ENCODE assay signal across 16 cellular contexts in genomic region chr11:69241844-69242582, GRCh38. TPM values are rescaled to one million over a fixed set of nuclear protein-coding genes. Genes with fewer than 3 reads are reported as not detected.
A peak's percentile ranks its signal among the peaks of the same experiment; 100 is the strongest.
DNase-seq lines count a peak whose midpoint lies in the region; ATAC-seq and TF ChIP-seq lines count a peak whose summit lies in the region.
"Had no signal": no experiment of that assay in that cellular context is flagged by ENCODE, and none has a peak within 500 bp of the region (broad histone marks: within the 10 kb centered on the region; RNA-seq: fewer than 3 reads in every experiment).

No MANE protein-coding gene starts in this region.

- H3K4me2 ChIP-seq in IMR-90 (ENCODE audit: low read depth, low read length) (no peak overlapping the region), osteoblast (ENCODE audit: insufficient read depth, low read length) (no peak overlapping the region)

- H3K18ac ChIP-seq in IMR-90 (ENCODE audit: low read depth, low read length), result no peak overlapping the region

- H3K27ac Mint-ChIP-seq in activated CD4-positive, alpha-beta T cell treated with anti-CD3 and anti-CD28 coated beads, Interleukin-2, amount 10 ng/mL, durations not matched to agents 24 days and 14 days, result peak overlapping the region; percentile 65
- H3K27ac Mint-ChIP-seq in activated T-helper 1 cell treated with anti-CD3 and anti-CD28 coated beads, Interleukin-12 subunit alpha, Interleukin-12 subunit beta, Interleukin-2, Interleukin-4 antibody, amounts not matched to agents 30 ng/mL and 10 ng/mL and 1 ng/mL, durations not matched to agents 14 hours and 24 hours and 36 hours, result peak overlapping the region; percentile 21
- peak overlapping the region in 2 of 3 experiments; percentile 35 to 49 for H3K27ac Mint-ChIP-seq in nephron
- H3K27ac Mint-ChIP-seq: activated CD8-positive, alpha-beta memory T cell treated with anti-CD3 and anti-CD28 coated beads, Interleukin-2, amount 10 ng/mL, durations not matched to agents 7 days and 5 days had no signal

- TF ChIP-seq CTCF in IMR-90 (conservative IDR thresholded peaks at IDR 0.05; ENCODE audit: low read depth, low read length) (no peak), nephron (IDR thresholded peaks at IDR 0.05; ENCODE audit: unreplicated experiment in 3 of 3) (no peak), osteoblast (IDR thresholded peaks at IDR 0.05; ENCODE audit: extremely low read depth, low read depth, low read length) (no peak), upper lobe of left lung (IDR thresholded peaks at IDR 0.05) (no peak)

- in situ Hi-C loops in IMR-90 (cut with MboI; ENCODE audit: low sequenced_read_pairs), result no loop called here

- no peaks in the 10 kb centered on the region for H3K4me1 ChIP-seq in IMR-90 (ENCODE audit: control insufficient read depth, insufficient read depth, low read length)
- H3K4me1 ChIP-seq in osteoblast (ENCODE audit: insufficient read depth, low read length), result no peaks in the 10 kb centered on the region
- H3K4me1 ChIP-seq in upper lobe of left lung, result peaks cover 0 to 6% (median 2%) of the 10 kb centered on the region in 4 donors
- H3K4me1 ChIP-seq: psoas muscle had no signal

- no peak overlapping the region for H3K4ac ChIP-seq in IMR-90 (ENCODE audit: low read depth, low read length)

- H3K36me3 ChIP-seq in IMR-90 (ENCODE audit: control insufficient read depth, insufficient read depth, low read length) (no peaks in the 10 kb centered on the region), osteoblast (ENCODE audit: insufficient read depth, low read length) (no peaks in the 10 kb centered on the region), upper lobe of left lung (no peaks in the 10 kb centered on the region)
- H3K36me3 ChIP-seq: esophagus squamous epithelium had no signal

- no peak overlapping the region for H4K5ac ChIP-seq in IMR-90 (ENCODE audit: low read depth, low read length)

- H2AFZ ChIP-seq in IMR-90 (replicated peaks; ENCODE audit: low read length, poor library complexity), result peak overlapping the region; percentile 63
- H2AFZ ChIP-seq in osteoblast (ENCODE audit: low read length), result no peak overlapping the region

- BruUV-seq in IMR-90 (replicated peaks; lab: Mats Ljungman, UMichigan), result no TSS peak

- no peak overlapping the region for H3K9ac ChIP-seq in IMR-90 (ENCODE audit: low read depth, low read length)

- no peak overlapping the region for H2BK20ac ChIP-seq in IMR-90 (ENCODE audit: low read depth, low read length)

- H3K27me3 ChIP-seq in IMR-90 (ENCODE audit: control insufficient read depth, insufficient read depth, low read length) (peaks cover 11% of the 10 kb centered on the region), osteoblast (ENCODE audit: insufficient read depth, low read length) (peaks cover 25% of the 10 kb centered on the region), upper lobe of left lung (no peaks in the 10 kb centered on the region)
- H3K27me3 ChIP-seq: esophagus squamous epithelium had no signal

- H2BK120ac ChIP-seq in IMR-90 (ENCODE audit: low read depth, low read length), result no peak overlapping the region

- POLR2A ChIA-PET in IMR-90 (lab: Charles Lee; ENCODE audit: unreplicated experiment), result no interaction called here

- H3K27me3 Mint-ChIP-seq in activated CD4-positive, alpha-beta T cell treated with anti-CD3 and anti-CD28 coated beads, Interleukin-2, amount 10 ng/mL, durations not matched to agents 24 days and 14 days, result peaks cover 14% of the 10 kb centered on the region
- H3K27me3 Mint-ChIP-seq in activated T-helper 1 cell treated with anti-CD3 and anti-CD28 coated beads, Interleukin-12 subunit alpha, Interleukin-12 subunit beta, Interleukin-2, Interleukin-4 antibody, amounts not matched to agents 30 ng/mL and 10 ng/mL and 1 ng/mL, durations not matched to agents 14 hours and 24 hours and 36 hours (ENCODE audit: insufficient read depth), result peaks cover 5% of the 10 kb centered on the region
- H3K27me3 Mint-ChIP-seq in nephron (ENCODE audit: low read depth), result peaks cover 9% of the 10 kb centered on the region

- no peaks in the 10 kb centered on the region for H3K36me3 Mint-ChIP-seq in activated CD4-positive, alpha-beta T cell treated with anti-CD3 and anti-CD28 coated beads, Interleukin-2, amount 10 ng/mL, durations not matched to agents 24 days and 14 days (ENCODE audit: low read depth)
- no peaks in the 10 kb centered on the region for H3K36me3 Mint-ChIP-seq in activated T-helper 1 cell treated with anti-CD3 and anti-CD28 coated beads, Interleukin-12 subunit alpha, Interleukin-12 subunit beta, Interleukin-2, Interleukin-4 antibody, amounts not matched to agents 30 ng/mL and 10 ng/mL and 1 ng/mL, durations not matched to agents 14 hours and 24 hours and 36 hours (ENCODE audit: low read depth)
- H3K36me3 Mint-ChIP-seq in nephron (ENCODE audit: low read depth), result no peaks in the 10 kb centered on the region
- H3K36me3 Mint-ChIP-seq: activated CD8-positive, alpha-beta memory T cell treated with anti-CD3 and anti-CD28 coated beads, Interleukin-2, amount 10 ng/mL, durations not matched to agents 7 days and 5 days had no signal

- no peak overlapping the region for H4K91ac ChIP-seq in IMR-90 (ENCODE audit: insufficient read depth, low read depth, low read length)

- WGBS in IMR-90 (ENCODE audit: extremely low coverage in 2 of 2, insufficient read length in 1 of 2), 2 experiments, result no CpG with 5 or more reads among the region's 7 CpGs
- WGBS in upper lobe of left lung, 2 donors, result 55% methylated on average over 7 of the region's 7 CpGs

- no peak for ATAC-seq in IMR-90 (ENCODE audit: low read depth)
- no peak for ATAC-seq in upper lobe of left lung (ENCODE audit: low FRiP score in 2 of 2)
- no peak for ATAC-seq in Right ventricle myocardium superior (ENCODE audit: poor library complexity)
- ATAC-seq: activated CD8-positive, alpha-beta memory T cell treated with anti-CD3 and anti-CD28 coated beads, Interleukin-2, amount 10 ng/mL, durations not matched to agents 7 days and 5 days; psoas muscle had no signal

- intact Hi-C loops in activated CD4-positive, alpha-beta T cell treated with anti-CD3 and anti-CD28 coated beads, Interleukin-2, amount 10 ng/mL, durations not matched to agents 24 days and 14 days (cut with micrococcal nuclease), result no loop called here
- intact Hi-C loops in IMR-90 (cut with micrococcal nuclease), result no loop called here
- intact Hi-C loops in activated T-helper 1 cell treated with anti-CD3 and anti-CD28 coated beads, Interleukin-12 subunit alpha, Interleukin-12 subunit beta, Interleukin-2, Interleukin-4 antibody, amounts not matched to agents 30 ng/mL and 10 ng/mL and 1 ng/mL, durations not matched to agents 14 hours and 24 hours and 36 hours (cut with micrococcal nuclease), result no loop called here
- intact Hi-C loops in Right ventricle myocardium superior (cut with DNase I), result no loop called here

- TF ChIP-seq POLR2A in IMR-90 (IDR thresholded peaks at IDR 0.05; ENCODE audit: low read depth, low read length), result no peak
- no peak for TF ChIP-seq POLR2A in upper lobe of left lung (IDR thresholded peaks at IDR 0.05)

- no peak overlapping the region for H2AK9ac ChIP-seq in IMR-90 (replicated peaks; ENCODE audit: low read depth, low read length, poor library complexity)

- H2AK5ac ChIP-seq in IMR-90 (ENCODE audit: low read depth, low read length), result peak overlapping the region; percentile 54; the same call in 1 of the 2 replicates

- no peaks in the 10 kb centered on the region for H3K79me2 ChIP-seq in osteoblast (ENCODE audit: insufficient read depth, low read length)

- dilution Hi-C loops in IMR-90 (cut with HindIII; ENCODE audit: low sequenced_read_pairs, unreplicated experiment), result no loop called here

- peaks cover 28% of the 10 kb centered on the region for H3K4me1 Mint-ChIP-seq in activated CD4-positive, alpha-beta T cell treated with anti-CD3 and anti-CD28 coated beads, Interleukin-2, amount 10 ng/mL, durations not matched to agents 24 days and 14 days
- H3K4me1 Mint-ChIP-seq in activated T-helper 1 cell treated with anti-CD3 and anti-CD28 coated beads, Interleukin-12 subunit alpha, Interleukin-12 subunit beta, Interleukin-2, Interleukin-4 antibody, amounts not matched to agents 30 ng/mL and 10 ng/mL and 1 ng/mL, durations not matched to agents 14 hours and 24 hours and 36 hours (ENCODE audit: low read depth), result peaks cover 34% of the 10 kb centered on the region
- peaks cover 17% of the 10 kb centered on the region for H3K4me1 Mint-ChIP-seq in nephron

- peaks cover 11% of the 10 kb centered on the region for H3K9me3 Mint-ChIP-seq in activated CD4-positive, alpha-beta T cell treated with anti-CD3 and anti-CD28 coated beads, Interleukin-2, amount 10 ng/mL, durations not matched to agents 24 days and 14 days
- peaks cover 9% of the 10 kb centered on the region for H3K9me3 Mint-ChIP-seq in activated T-helper 1 cell treated with anti-CD3 and anti-CD28 coated beads, Interleukin-12 subunit alpha, Interleukin-12 subunit beta, Interleukin-2, Interleukin-4 antibody, amounts not matched to agents 30 ng/mL and 10 ng/mL and 1 ng/mL, durations not matched to agents 14 hours and 24 hours and 36 hours
- peaks cover 6% of the 10 kb centered on the region for H3K9me3 Mint-ChIP-seq in nephron

- CTCF ChIA-PET in IMR-90 (lab: Yijun Ruan, JAX), result no interaction called here

- H3K4me3 ChIP-seq in IMR-90 (ENCODE audit: insufficient read depth, low read depth, low read length) (no peak overlapping the region), osteoblast (ENCODE audit: insufficient read depth, low read length) (no peak overlapping the region), upper lobe of left lung (no peak overlapping the region)
- H3K4me3 ChIP-seq: esophagus squamous epithelium, psoas muscle had no signal

- no peaks in the 10 kb centered on the region; the same call in 1 of the 2 replicates for H3K9me1 ChIP-seq in IMR-90 (ENCODE audit: insufficient read depth, low read length)

- no peak for TF ChIP-seq RAD21 in IMR-90 (IDR thresholded peaks at IDR 0.05; ENCODE audit: low read length)

- H2BK5ac ChIP-seq in IMR-90 (ENCODE audit: low read depth, low read length, poor library complexity, severe bottlenecking), result no peak overlapping the region

- H4K8ac ChIP-seq in IMR-90 (ENCODE audit: low read depth in 2 of 2, low read length in 2 of 2), result no peak overlapping the region

- H3K79me1 ChIP-seq in IMR-90 (ENCODE audit: low read depth in 1 of 2, low read length in 2 of 2), result no peaks in the 10 kb centered on the region

- no peaks in the 10 kb centered on the region; the same call in 1 of the 2 replicates for H3K9me3 ChIP-seq in IMR-90 (ENCODE audit: control insufficient read depth, insufficient read depth, low read length)
- no peaks in the 10 kb centered on the region for H3K9me3 ChIP-seq in osteoblast (ENCODE audit: low read depth, low read length)
- H3K9me3 ChIP-seq in upper lobe of left lung, result no peaks in the 10 kb centered on the region
- H3K9me3 ChIP-seq: esophagus squamous epithelium, psoas muscle had no signal

- no peaks in the 10 kb centered on the region for H4K20me1 ChIP-seq in IMR-90 (ENCODE audit: insufficient read depth, low read length)
- H4K20me1 ChIP-seq in osteoblast (ENCODE audit: insufficient read depth, low read length), result no peaks in the 10 kb centered on the region

- no peak overlapping the region for H3K56ac ChIP-seq in IMR-90 (ENCODE audit: extremely low read depth, insufficient read depth, low read length)

- H3K27ac ChIP-seq in IMR-90 (ENCODE audit: insufficient read depth, low read length) (no peak overlapping the region), osteoblast (ENCODE audit: low read depth, low read length) (no peak overlapping the region), upper lobe of left lung (no peak overlapping the region)
- H3K27ac ChIP-seq: esophagus squamous epithelium, psoas muscle had no signal

- H2BK15ac ChIP-seq in IMR-90 (ENCODE audit: low read depth, low read length), result no peak overlapping the region

- no peak for TF ChIP-seq EP300 in upper lobe of left lung (IDR thresholded peaks at IDR 0.05)

- no peak overlapping the region for H3K23ac ChIP-seq in IMR-90 (ENCODE audit: low read depth, low read length)

- H3K4me3 Mint-ChIP-seq in activated CD4-positive, alpha-beta T cell treated with anti-CD3 and anti-CD28 coated beads, Interleukin-2, amount 10 ng/mL, durations not matched to agents 24 days and 14 days, result no peak overlapping the region
- no peak overlapping the region for H3K4me3 Mint-ChIP-seq in activated T-helper 1 cell treated with anti-CD3 and anti-CD28 coated beads, Interleukin-12 subunit alpha, Interleukin-12 subunit beta, Interleukin-2, Interleukin-4 antibody, amounts not matched to agents 30 ng/mL and 10 ng/mL and 1 ng/mL, durations not matched to agents 14 hours and 24 hours and 36 hours
- H3K4me3 Mint-ChIP-seq in nephron, result no peak overlapping the region
- H3K4me3 Mint-ChIP-seq: activated CD8-positive, alpha-beta memory T cell treated with anti-CD3 and anti-CD28 coated beads, Interleukin-2, amount 10 ng/mL, durations not matched to agents 7 days and 5 days had no signal

- no peak for DNase-seq in activated CD4-positive, alpha-beta T cell treated with anti-CD3 and anti-CD28 coated beads, Interleukin-2, amount 10 ng/mL, durations not matched to agents 24 days and 14 days
- no peak for DNase-seq in activated CD4-positive, alpha-beta T cell treated with anti-CD3 and anti-CD28 coated beads, Interleukin-2, amount 50 U/mL, for 48 hours
- no peak for DNase-seq in IMR-90
- no peak for DNase-seq in activated T-helper 1 cell treated with anti-CD3 and anti-CD28 coated beads, Interleukin-12 subunit alpha, Interleukin-12 subunit beta, Interleukin-2, Interleukin-4 antibody, amounts not matched to agents 30 ng/mL and 10 ng/mL and 1 ng/mL, durations not matched to agents 14 hours and 24 hours and 36 hours (ENCODE audit: low spot score)
- DNase-seq in osteoblast (ENCODE audit: insufficient read length, low spot score, missing footprints), result no peak
- DNase-seq in upper lobe of left lung, result no peak
- DNase-seq in Right ventricle myocardium superior, result no peak
- DNase-seq: ACHN; activated CD8-positive, alpha-beta memory T cell treated with anti-CD3 and anti-CD28 coated beads, Interleukin-2, amount 10 ng/mL, durations not matched to agents 7 days and 5 days; esophagus squamous epithelium; NCI-H1417 treated with DMSO at 0.1 percent for 48 hours; NCI-H446; psoas muscle; T-helper 9 cell; trophoblast cell had no signal

- 0 out of 2 replicates have a peak overlapping the region, but pooled peaks have one; percentile 3 for H3K14ac ChIP-seq in IMR-90 (replicated peaks; ENCODE audit: low read depth, low read length)

RNA-seq across cellular contexts. Expression of gene MYEOV, which starts 51.9 kb away (rescaled TPM):
- 0.21 and 0.83 TPM in 2 replicates for total RNA-seq in activated CD4-positive, alpha-beta T cell treated with anti-CD3 and anti-CD28 coated beads, Interleukin-2, amount 10 ng/mL, durations not matched to agents 24 days and 14 days
- total RNA-seq in IMR-90 (2012; rRNA removed) (6.1 and 6.8 TPM in 2 replicates), osteoblast (0.88 and 1.4 TPM in 2 replicates), upper lobe of left lung (under 1 TPM in 4 of 6 donors, not detected in 2; 0.30 to 0.98 (median 0.77) TPM), Right ventricle myocardium superior (not detected)
- polyA plus RNA-seq in IMR-90 (2012; rRNA removed), result 5.8 and 12.5 TPM in 2 replicates
- polyA plus RNA-seq in IMR-90 (2012; cell fraction: cytosol; rRNA removed), result 3.3 and 5.6 TPM in 2 replicates
- polyA plus RNA-seq in IMR-90 (2012; cell fraction: nucleus; rRNA removed; ENCODE audit: low replicate concordance), result 7.1 and 13.0 TPM in 2 replicates
- total RNA-seq in activated T-helper 1 cell treated with anti-CD3 and anti-CD28 coated beads, Interleukin-12 subunit alpha, Interleukin-12 subunit beta, Interleukin-2, Interleukin-4 antibody, amounts not matched to agents 30 ng/mL and 10 ng/mL and 1 ng/mL, durations not matched to agents 14 hours and 24 hours and 36 hours, result 0.93 and 1.9 TPM in 2 replicates
- total RNA-seq: activated CD8-positive, alpha-beta memory T cell treated with anti-CD3 and anti-CD28 coated beads, Interleukin-2, amount 10 ng/mL, durations not matched to agents 7 days and 5 days had no signal
